Comparison of ENCODE assay signal across 8 cellular contexts in the genomic region with DNA sequence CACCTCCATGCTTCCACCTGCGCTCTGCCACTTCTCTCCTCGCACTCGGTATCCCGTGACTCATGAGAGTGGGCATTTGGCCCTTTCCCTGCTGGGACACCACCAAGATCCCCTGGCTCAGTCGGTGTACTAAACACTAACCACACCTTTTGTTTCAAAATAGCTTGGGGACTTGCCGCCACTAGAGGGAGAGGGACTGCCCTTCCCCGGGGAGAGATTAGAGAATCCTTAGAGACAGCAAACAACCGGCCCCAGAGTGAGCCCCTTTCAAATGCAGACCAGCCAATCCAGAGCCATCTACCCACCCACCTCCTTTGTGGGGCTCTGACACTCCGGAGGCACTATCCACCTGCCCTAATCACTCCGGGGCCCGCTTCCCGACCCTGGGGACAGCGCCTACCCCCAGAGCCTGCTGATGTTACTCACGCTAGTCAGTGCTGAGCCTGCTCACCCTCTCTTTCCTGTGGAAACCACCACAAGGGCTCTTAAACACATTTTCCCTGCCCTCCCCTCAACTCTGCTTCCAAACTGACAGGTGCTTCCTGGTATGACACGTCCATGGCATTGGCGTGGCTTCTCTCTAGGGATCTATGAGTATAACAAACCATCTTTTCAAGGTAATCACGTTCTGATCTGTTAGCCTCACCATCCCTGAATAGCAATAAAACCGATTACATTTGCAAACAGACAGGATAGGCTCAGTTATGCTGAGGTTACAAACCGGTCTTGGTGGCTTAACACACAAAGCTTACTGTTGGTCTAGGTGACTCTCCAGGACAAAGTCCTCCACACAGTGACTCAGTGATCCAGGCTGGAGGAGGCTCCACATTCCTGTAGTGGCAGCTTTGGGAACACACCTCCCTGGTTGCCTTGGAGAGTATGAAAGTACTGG.
DNase-seq lines count a peak whose midpoint lies in the region; ATAC-seq and TF ChIP-seq lines count a peak whose summit lies in the region.

No MANE protein-coding gene starts in this region.

- peak; percentile 74 for TF ChIP-seq CTCF in C4-2B (conservative IDR thresholded peaks at IDR 0.05)

- POLR2A ChIA-PET in activated CD8-positive, alpha-beta T cell treated with anti-CD3 and anti-CD28 coated beads, Interleukin-2, amount 10 ng/mL, durations not matched to agents 7 days and 5 days (lab: Charles Lee) = no interaction called here

- peaks cover 13% of the 10 kb centered on the region for H3K27me3 Mint-ChIP-seq in activated CD8-positive, alpha-beta T cell treated with anti-CD3 and anti-CD28 coated beads, Interleukin-2, amount 10 ng/mL, durations not matched to agents 7 days and 5 days (ENCODE audit: low read depth)

- H3K4me3 Mint-ChIP-seq in activated CD8-positive, alpha-beta T cell treated with anti-CD3 and anti-CD28 coated beads, Interleukin-2, amount 10 ng/mL, durations not matched to agents 7 days and 5 days = no peak overlapping the region

- no peaks in the 10 kb centered on the region for H3K36me3 Mint-ChIP-seq in activated CD8-positive, alpha-beta T cell treated with anti-CD3 and anti-CD28 coated beads, Interleukin-2, amount 10 ng/mL, durations not matched to agents 7 days and 5 days (ENCODE audit: low read depth)

- peaks cover 2% of the 10 kb centered on the region for H3K4me1 Mint-ChIP-seq in activated CD8-positive, alpha-beta T cell treated with anti-CD3 and anti-CD28 coated beads, Interleukin-2, amount 10 ng/mL, durations not matched to agents 7 days and 5 days (ENCODE audit: low read depth)

- ATAC-seq in GM21619 (IDR thresholded peaks at IDR 0.05; ENCODE audit: unreplicated experiment) (peak; percentile 63), left ventricle myocardium superior (peak; percentile 72), GM18873 (IDR thresholded peaks at IDR 0.05; ENCODE audit: low FRiP score, unreplicated experiment) (no peak)
- ATAC-seq in activated CD8-positive, alpha-beta T cell treated with anti-CD3 and anti-CD28 coated beads, Interleukin-2, amount 10 ng/mL, durations not matched to agents 7 days and 5 days = peak; percentile 70

- intact Hi-C loops in left ventricle myocardium superior (cut with micrococcal nuclease) = no loop called here

- no peak overlapping the region for H3K27ac Mint-ChIP-seq in activated CD8-positive, alpha-beta T cell treated with anti-CD3 and anti-CD28 coated beads, Interleukin-2, amount 10 ng/mL, durations not matched to agents 7 days and 5 days

- no peaks in the 10 kb centered on the region for H3K9me3 Mint-ChIP-seq in activated CD8-positive, alpha-beta T cell treated with anti-CD3 and anti-CD28 coated beads, Interleukin-2, amount 10 ng/mL, durations not matched to agents 7 days and 5 days (ENCODE audit: insufficient read depth)

- no peak overlapping the region for H3K27ac ChIP-seq in C4-2B

- peak; percentile 57 for DNase-seq in NCI-H2081 treated with DMSO at 0.1 percent for 48 hours (lab: John Stamatoyannopoulos, UW)
- DNase-seq in activated CD8-positive, alpha-beta T cell treated with anti-CD3 and anti-CD28 coated beads, Interleukin-2, amount 10 ng/mL, durations not matched to agents 7 days and 5 days = peak; percentile 44
- DNase-seq in left ventricle myocardium superior = no peak
- peak; percentile 1 to 10 for DNase-seq in stimulated activated CD8-positive, alpha-beta memory T cell treated with anti-CD3 and anti-CD28 coated beads, Interleukin-7, amount 100 ng/mL, for 48 hours (ENCODE audit: extremely low read depth in 1 of 2, low read depth in 1 of 2)
- no peak for DNase-seq in T1000 (lab: John Stamatoyannopoulos, UW)

- CTCF ChIA-PET in activated CD8-positive, alpha-beta T cell treated with anti-CD3 and anti-CD28 coated beads, Interleukin-2, amount 10 ng/mL, durations not matched to agents 7 days and 5 days (lab: Charles Lee) = interaction anchor here (0.6 to 1.2 kb wide), 9 partner anchors 17 to 344 kb away, joined by 3 to 4 read pairs (median 3); no protein-coding TSS in a partner anchor

Comparison
In these comparisons a context has a peak if more than half of its experiments do, and no peak if none do; other contexts are left out.
1. DNase-seq: peak in NCI-H2081 treated with DMSO at 0.1 percent for 48 hours (single experiment), activated CD8-positive, alpha-beta T cell treated with anti-CD3 and anti-CD28 coated beads, Interleukin-2, amount 10 ng/mL, durations not matched to agents 7 days and 5 days (single experiment) and stimulated activated CD8-positive, alpha-beta memory T cell treated with anti-CD3 and anti-CD28 coated beads, Interleukin-7, amount 100 ng/mL, for 48 hours (2 of 2); none in left ventricle myocardium superior (single experiment) and T1000 (single experiment).